In genomic region chr7:135661311-135662122, GRCh38 we compare ENCODE assay signal across 8 cellular contexts. TPM values are rescaled to one million over a fixed set of nuclear protein-coding genes. Genes with fewer than 3 reads are reported as not detected.
DNase-seq lines count a peak whose midpoint lies in the region; ATAC-seq and TF ChIP-seq lines count a peak whose summit lies in the region.

No MANE protein-coding gene starts in this region.

- no peaks in the 10 kb centered on the region for H3F3A ChIP-seq in Loucy (ENCODE audit: low read depth)

- H3K9me3 ChIP-seq in Loucy (ENCODE audit: insufficient read depth, low read depth, low read length) (no peaks in the 10 kb centered on the region), adrenal gland (replicated peaks in 1 of 3) (no peaks in the 10 kb centered on the region), testis (no peaks in the 10 kb centered on the region)

- peak overlapping the region; percentile 91 for H3K27ac Mint-ChIP-seq in activated CD4-positive, alpha-beta T cell treated with anti-CD3 and anti-CD28 coated beads, Interleukin-2, amount 10 ng/mL, durations not matched to agents 24 days and 14 days

- H3K36me3 Mint-ChIP-seq in activated CD4-positive, alpha-beta T cell treated with anti-CD3 and anti-CD28 coated beads, Interleukin-2, amount 10 ng/mL, durations not matched to agents 24 days and 14 days (ENCODE audit: low read depth) = peaks cover 10% of the 10 kb centered on the region

- peaks cover 41% of the 10 kb centered on the region for H3K79me2 ChIP-seq in Loucy (ENCODE audit: insufficient read depth, low read length)

- no peaks in the 10 kb centered on the region for H3K27me3 ChIP-seq in Loucy (ENCODE audit: insufficient read depth, low read length, poor library complexity, severe bottlenecking)
- H3K27me3 ChIP-seq in adrenal gland = no peaks in the 10 kb centered on the region
- no peaks in the 10 kb centered on the region for H3K27me3 ChIP-seq in kidney epithelial cell (ENCODE audit: control insufficient read depth, insufficient read depth, low read length)
- no peaks in the 10 kb centered on the region for H3K27me3 ChIP-seq in testis

- H3K36me3 ChIP-seq in Loucy (ENCODE audit: insufficient read depth, low read length) = no peaks in the 10 kb centered on the region
- H3K36me3 ChIP-seq in adrenal gland (replicated peaks in 1 of 2) = no peaks in the 10 kb centered on the region
- H3K36me3 ChIP-seq in kidney epithelial cell (ENCODE audit: control insufficient read depth, insufficient read depth, low read length) = no peaks in the 10 kb centered on the region
- no peaks in the 10 kb centered on the region for H3K36me3 ChIP-seq in testis (ENCODE audit: low read depth, missing control alignments)

- peaks cover 28% of the 10 kb centered on the region for H3K4me1 ChIP-seq in Loucy (ENCODE audit: insufficient read depth, low read length, poor library complexity, severe bottlenecking)
- peaks cover 9 to 25% of the 10 kb centered on the region in 2 donors for H3K4me1 ChIP-seq in adrenal gland (replicated peaks in 1 of 2)
- peaks cover 11% of the 10 kb centered on the region for H3K4me1 ChIP-seq in testis

- H3K4me2 ChIP-seq in Loucy (ENCODE audit: low read depth, low read length, poor library complexity, severe bottlenecking) = peak overlapping the region; percentile 67

- peak overlapping the region; percentile 94 for H3K4me3 Mint-ChIP-seq in activated CD4-positive, alpha-beta T cell treated with anti-CD3 and anti-CD28 coated beads, Interleukin-2, amount 10 ng/mL, durations not matched to agents 24 days and 14 days

- no peaks in the 10 kb centered on the region for H3K9me2 ChIP-seq in Loucy (replicated peaks; ENCODE audit: low read depth, low read length)

- H3K9me3 Mint-ChIP-seq in activated CD4-positive, alpha-beta T cell treated with anti-CD3 and anti-CD28 coated beads, Interleukin-2, amount 10 ng/mL, durations not matched to agents 24 days and 14 days = peaks cover 7% of the 10 kb centered on the region

- peaks cover 29% of the 10 kb centered on the region for H3K4me1 Mint-ChIP-seq in activated CD4-positive, alpha-beta T cell treated with anti-CD3 and anti-CD28 coated beads, Interleukin-2, amount 10 ng/mL, durations not matched to agents 24 days and 14 days

- peak; percentile 55 for DNase-seq in activated CD4-positive, alpha-beta T cell treated with anti-CD3 and anti-CD28 coated beads, Interleukin-2, amount 10 ng/mL, durations not matched to agents 24 days and 14 days
- DNase-seq in activated CD4-positive, alpha-beta T cell treated with anti-CD3 and anti-CD28 coated beads for 1 hour = no peak
- DNase-seq in adrenal gland (no peak), kidney epithelial cell (ENCODE audit: low read depth) (no peak), testis (no peak), LoVo (ENCODE audit: low spot score) (no peak)

- peaks cover 24% of the 10 kb centered on the region for H4K20me1 ChIP-seq in Loucy (ENCODE audit: insufficient read depth, low read length, poor library complexity, severe bottlenecking)

- peak overlapping the region; percentile 95 for H3K9ac ChIP-seq in Loucy (ENCODE audit: low read depth, low read length, poor library complexity, severe bottlenecking)

- 70 to 88% (median 75%) methylated on average over 11 to 14 of the region's 14 CpGs for WGBS in adrenal gland, 4 donors
- 58 to 64% methylated on average over 14 of the region's 14 CpGs for WGBS in testis, 2 donors

- TF ChIP-seq POLR2A in adrenal gland (IDR thresholded peaks at IDR 0.05) (no peak), testis (IDR thresholded peaks at IDR 0.05) (no peak)

- H3K27me3 Mint-ChIP-seq in activated CD4-positive, alpha-beta T cell treated with anti-CD3 and anti-CD28 coated beads, Interleukin-2, amount 10 ng/mL, durations not matched to agents 24 days and 14 days = no peaks in the 10 kb centered on the region

- TF ChIP-seq CTCF in Loucy (conservative IDR thresholded peaks at IDR 0.05; ENCODE audit: low read length) (no peak), adrenal gland (IDR thresholded peaks at IDR 0.05) (no peak), kidney epithelial cell (IDR thresholded peaks at IDR 0.05; ENCODE audit: insufficient read depth, low read length, poor library complexity, severe bottlenecking) (no peak), testis (IDR thresholded peaks at IDR 0.05) (no peak)

- intact Hi-C loops in activated CD4-positive, alpha-beta T cell treated with anti-CD3 and anti-CD28 coated beads, Interleukin-2, amount 10 ng/mL, durations not matched to agents 24 days and 14 days (cut with micrococcal nuclease) = loop anchor here (1.0 to 5.0 kb wide), 4 partner anchors 51 to 316 kb away; partner anchors contain the start of genes CNOT4, MTPN and NUP205
- intact Hi-C loops in adrenal gland (cut with DNase I) = no loop called here
- intact Hi-C loops in testis (cut with DNase I; ENCODE audit: low total_unique reads) = loop anchor here (10.0 kb wide), 1 partner anchor 133 kb away; no protein-coding TSS in a partner anchor

- H3K4me3 ChIP-seq in Loucy (ENCODE audit: low read length, poor library complexity, severe bottlenecking) (peak overlapping the region; percentile 97), adrenal gland (peak overlapping the region; percentile 47 to 96 (median 72)), kidney epithelial cell (ENCODE audit: low read depth, low read length) (peak overlapping the region; percentile 97), testis (peak overlapping the region; percentile 76 to 85)

- H2AFZ ChIP-seq in Loucy (ENCODE audit: low read length) = peak overlapping the region; percentile 80

- no peak for ATAC-seq in GM18858 (IDR thresholded peaks at IDR 0.05; ENCODE audit: unreplicated experiment)

- H3K27ac ChIP-seq in adrenal gland (peak overlapping the region in 4 of 5 donors; percentile 91 to 98 (median 96)), testis (peak overlapping the region; percentile 77 to 95)

RNA-seq across cellular contexts. Expression of gene STMP1, which starts 0.8 kb away (rescaled TPM):
- total RNA-seq in activated CD4-positive, alpha-beta T cell treated with anti-CD3 and anti-CD28 coated beads, Interleukin-2, amount 10 ng/mL, durations not matched to agents 24 days and 14 days = 23.5 and 25.8 TPM in 2 replicates
- total RNA-seq in adrenal gland = 10 to 100 TPM; 20.8 to 48.6 (median 36.0) TPM
- 10 to 100 TPM; 23.3 to 52.4 (median 25.9) TPM for polyA plus RNA-seq in adrenal gland
- total RNA-seq in kidney epithelial cell = 17.2 and 20.2 TPM in 2 replicates
- 10 to 100 TPM; 36.4 to 39.7 TPM for total RNA-seq in testis
- polyA plus RNA-seq in testis (ENCODE audit: insufficient read depth, low read depth, low replicate concordance) = 56.3 TPM

Comparison
In these comparisons a context has a peak if more than half of its experiments do, and no peak if none do; other contexts are left out.
1. intact Hi-C loops: an anchor here in activated CD4-positive, alpha-beta T cell treated with anti-CD3 and anti-CD28 coated beads, Interleukin-2, amount 10 ng/mL, durations not matched to agents 24 days and 14 days (1.0 to 5.0 kb wide) and testis (10.0 kb wide); none called in adrenal gland.